23 cellular contexts compared by ENCODE assay signal in the genomic region with DNA sequence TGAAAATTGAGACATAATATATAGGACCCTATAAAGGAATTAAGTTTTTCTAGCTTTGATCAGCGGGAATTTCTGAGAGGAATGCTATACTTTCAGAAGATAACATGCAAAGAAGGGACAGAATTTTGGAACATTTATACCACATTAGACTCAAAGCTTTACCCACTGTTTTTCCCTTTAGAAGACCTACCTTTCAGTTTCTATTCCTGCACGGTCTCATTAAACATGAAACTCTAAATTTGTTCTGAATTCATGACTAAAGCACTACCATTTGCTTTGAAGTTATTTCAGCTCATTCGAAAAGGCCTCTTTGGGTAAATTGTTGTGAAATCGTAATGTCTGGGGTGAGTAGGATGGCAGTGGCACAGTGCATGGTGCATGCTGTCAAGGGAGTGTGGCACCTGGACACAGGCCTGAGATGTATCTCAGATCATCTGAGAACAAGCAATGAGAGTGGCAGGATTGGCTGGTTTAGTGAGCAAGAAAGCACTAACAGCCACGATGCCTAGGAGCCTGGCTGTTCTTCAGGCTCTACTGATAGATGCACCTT. TPM values are rescaled to one million over a fixed set of nuclear protein-coding genes. Genes with fewer than 3 reads are reported as not detected.
DNase-seq lines count a peak whose midpoint lies in the region; ATAC-seq lines count a peak whose summit lies in the region.
"Had no signal": no experiment of that assay in that cellular context is flagged by ENCODE, and none has a peak within 500 bp of the region (broad histone marks: within the 10 kb centered on the region; RNA-seq: fewer than 3 reads in every experiment).

No MANE protein-coding gene starts in this region.

- no peak overlapping the region for H2AK5ac ChIP-seq in mesendoderm (ENCODE audit: low read length)

- H3K79me2 ChIP-seq in mesendoderm (ENCODE audit: control insufficient read depth, insufficient read depth, low read length), result no peaks in the 10 kb centered on the region

- H3K27me3 Mint-ChIP-seq in activated CD4-positive, alpha-beta T cell treated with anti-CD3 and anti-CD28 coated beads for 36 hours, result peaks cover 14% of the 10 kb centered on the region
- H3K27me3 Mint-ChIP-seq in activated T-cell treated with anti-CD3 and anti-CD28 coated beads, Interleukin-2, amount 50 U/mL, for 24 hours, result peaks cover 9% of the 10 kb centered on the region

- H3K4me3 Mint-ChIP-seq in activated CD4-positive, alpha-beta T cell treated with anti-CD3 and anti-CD28 coated beads for 36 hours, result no peak overlapping the region
- no peak overlapping the region for H3K4me3 Mint-ChIP-seq in activated T-cell treated with anti-CD3 and anti-CD28 coated beads, Interleukin-2, amount 50 U/mL, for 24 hours
- H3K4me3 Mint-ChIP-seq: B cell; H9; naive thymus-derived CD8-positive, alpha-beta T cell had no signal

- DNase-seq in activated CD4-positive, alpha-beta T cell treated with anti-CD3 and anti-CD28 coated beads for 36 hours, result peak; percentile 50
- no peak for DNase-seq in activated CD4-positive, alpha-beta T cell treated with anti-CD3 and anti-CD28 coated beads, Interleukin-2, amount 50 U/mL, for 1 hour
- DNase-seq in activated T-cell treated with anti-CD3 and anti-CD28 coated beads, Interleukin-2, amount 50 U/mL, for 24 hours, result peak; percentile 42
- peak; percentile 32 for DNase-seq in stimulated activated CD4-positive, alpha-beta T cell treated with anti-CD3 and anti-CD28 coated beads, Interleukin-15, amount 100 ng/mL, for 24 hours
- no peak for DNase-seq in activated gamma-delta T cell treated with Interleukin-2 at 50 U/mL for 16 hours
- no peak for DNase-seq in mesendoderm
- DNase-seq: activated CD8-positive, alpha-beta memory T cell treated with anti-CD3 and anti-CD28 coated beads, Interleukin-2, amount 50 U/mL, for 4 hours; amniotic stem cell; DMS79 treated with DMSO at 0.1 percent for 48 hours; H9; left colon; naive thymus-derived CD8-positive, alpha-beta T cell; NCI-H1105 treated with DMSO at 0.1 percent for 48 hours; NCI-H2081; NCI-H446 treated with DMSO at 0.1 percent for 48 hours; ovary; sigmoid colon; uterus had no signal

- H3K4me1 ChIP-seq in mesendoderm (ENCODE audit: control insufficient read depth, low read depth, low read length), result no peaks in the 10 kb centered on the region
- H3K4me1 ChIP-seq: sigmoid colon, SJSA1, uterus had no signal

- H3K9ac ChIP-seq in mesendoderm (ENCODE audit: low read length), result no peak overlapping the region

- no peak overlapping the region for H4K8ac ChIP-seq in mesendoderm (ENCODE audit: low read depth, low read length)

- peaks cover 5% of the 10 kb centered on the region for H3K36me3 Mint-ChIP-seq in activated CD4-positive, alpha-beta T cell treated with anti-CD3 and anti-CD28 coated beads for 36 hours (ENCODE audit: low read depth)
- no peaks in the 10 kb centered on the region for H3K36me3 Mint-ChIP-seq in activated T-cell treated with anti-CD3 and anti-CD28 coated beads, Interleukin-2, amount 50 U/mL, for 24 hours (ENCODE audit: low read depth)

- H3K18ac ChIP-seq in mesendoderm (ENCODE audit: low read length), result no peak overlapping the region

- H2BK120ac ChIP-seq in mesendoderm (ENCODE audit: low read depth, low read length), result no peak overlapping the region

- POLR2A ChIA-PET in activated CD4-positive, alpha-beta T cell treated with anti-CD3 and anti-CD28 coated beads for 36 hours (lab: Charles Lee), result interaction anchor here (0.6 kb wide), 1 partner anchor 41 kb away, joined by 3 read pairs; no protein-coding TSS in a partner anchor

- no CpG with 5 or more reads among the region's 5 CpGs for WGBS in mesendoderm (ENCODE audit: extremely low coverage, insufficient coverage, low lambda C conversion rate)

- no peaks in the 10 kb centered on the region for H3K27me3 ChIP-seq in mesendoderm (ENCODE audit: insufficient read depth, low read length, poor library complexity)
- H3K27me3 ChIP-seq: ovary, sigmoid colon, SJSA1, uterus had no signal

- peaks cover 12% of the 10 kb centered on the region for H3K4me1 Mint-ChIP-seq in activated CD4-positive, alpha-beta T cell treated with anti-CD3 and anti-CD28 coated beads for 36 hours
- peaks cover 15% of the 10 kb centered on the region for H3K4me1 Mint-ChIP-seq in activated T-cell treated with anti-CD3 and anti-CD28 coated beads, Interleukin-2, amount 50 U/mL, for 24 hours (ENCODE audit: low read depth)
- H3K4me1 Mint-ChIP-seq: B cell, H9 had no signal

- H3K56ac ChIP-seq in mesendoderm (ENCODE audit: low read length), result no peak overlapping the region

- no peak overlapping the region for H4K5ac ChIP-seq in mesendoderm (ENCODE audit: low read length)

- ATAC-seq in activated CD4-positive, alpha-beta T cell treated with anti-CD3 and anti-CD28 coated beads for 36 hours, result peak; percentile 97
- ATAC-seq in GM19025 (IDR thresholded peaks at IDR 0.05; ENCODE audit: low read depth, unreplicated experiment), result peak; percentile 43
- no peak for ATAC-seq in GM19023 (IDR thresholded peaks at IDR 0.05; ENCODE audit: unreplicated experiment)
- ATAC-seq: left colon; naive thymus-derived CD8-positive, alpha-beta T cell had no signal

- CTCF ChIA-PET in activated CD4-positive, alpha-beta T cell treated with anti-CD3 and anti-CD28 coated beads for 36 hours (lab: Charles Lee), result interaction anchor here (0.5 to 0.8 kb wide), 2 partner anchors 43 to 84 kb away, joined by 3 read pairs; no protein-coding TSS in a partner anchor

- intact Hi-C loops in activated CD4-positive, alpha-beta T cell treated with anti-CD3 and anti-CD28 coated beads for 36 hours (cut with DNase I, micrococcal nuclease), result loop anchor here in 1 of 2 experiments (2.0 kb wide), 1 partner anchor 43 kb away; a partner anchor contains a TSS

- H3K36me3 ChIP-seq in mesendoderm (ENCODE audit: control insufficient read depth, insufficient read depth, low read length), result no peaks in the 10 kb centered on the region
- H3K36me3 ChIP-seq: ovary, sigmoid colon, SJSA1, uterus had no signal

- H3K27ac ChIP-seq in mesendoderm (ENCODE audit: low read depth, low read length), result no peak overlapping the region
- H3K27ac ChIP-seq: ovary, sigmoid colon, SJSA1, uterus, VCaP had no signal

- no peaks in the 10 kb centered on the region for H3K79me1 ChIP-seq in mesendoderm (ENCODE audit: low read length)

- H3K4me3 ChIP-seq in mesendoderm (ENCODE audit: low read length), result no peak overlapping the region
- H3K4me3 ChIP-seq: ovary, sigmoid colon, SJSA1, uterus had no signal

- H3K27ac Mint-ChIP-seq in activated CD4-positive, alpha-beta T cell treated with anti-CD3 and anti-CD28 coated beads for 36 hours, result peak overlapping the region; percentile 37
- H3K27ac Mint-ChIP-seq in activated T-cell treated with anti-CD3 and anti-CD28 coated beads, Interleukin-2, amount 50 U/mL, for 24 hours, result peak overlapping the region; percentile 1
- H3K27ac Mint-ChIP-seq: B cell; H9; naive thymus-derived CD8-positive, alpha-beta T cell had no signal

- H3K4me2 ChIP-seq in mesendoderm (ENCODE audit: low read length), result no peak overlapping the region

- H3K4ac ChIP-seq in mesendoderm (ENCODE audit: low read depth, low read length), result no peak overlapping the region

- no peak overlapping the region for H2BK15ac ChIP-seq in mesendoderm (replicated peaks; ENCODE audit: low read depth)

- peaks cover 9% of the 10 kb centered on the region for H3K9me3 Mint-ChIP-seq in activated CD4-positive, alpha-beta T cell treated with anti-CD3 and anti-CD28 coated beads for 36 hours (ENCODE audit: low read depth)
- peaks cover 6% of the 10 kb centered on the region for H3K9me3 Mint-ChIP-seq in activated T-cell treated with anti-CD3 and anti-CD28 coated beads, Interleukin-2, amount 50 U/mL, for 24 hours

- H3K23ac ChIP-seq in mesendoderm (ENCODE audit: low read length), result no peak overlapping the region

- no peak overlapping the region for H2BK5ac ChIP-seq in mesendoderm (ENCODE audit: low read length)

RNA-seq across cellular contexts. Expression of a gene that starts 42.5 kb away (rescaled TPM):
- total RNA-seq in activated CD4-positive, alpha-beta T cell treated with anti-CD3 and anti-CD28 coated beads for 36 hours, result 10 to 100 TPM; 23.3 TPM
- 21.8 TPM for polyA plus RNA-seq in mesendoderm (2013, experiment 1 of 2)
- polyA plus RNA-seq in mesendoderm (2013, experiment 2 of 2), result 21.7 TPM

RNA-seq across cellular contexts. Expression of a gene that starts 42.7 kb away (rescaled TPM):
- total RNA-seq in activated CD4-positive, alpha-beta T cell treated with anti-CD3 and anti-CD28 coated beads for 36 hours, result 10 to 100 TPM; 28.3 to 28.5 TPM
- polyA plus RNA-seq in mesendoderm (2013, experiment 1 of 2), result 29.4 TPM
- 28.9 TPM for polyA plus RNA-seq in mesendoderm (2013, experiment 2 of 2)

Comparison
In these comparisons a context has a peak if more than half of its experiments do, and no peak if none do; other contexts are left out.
1. DNase-seq: peak in activated CD4-positive, alpha-beta T cell treated with anti-CD3 and anti-CD28 coated beads for 36 hours (single experiment), activated T-cell treated with anti-CD3 and anti-CD28 coated beads, Interleukin-2, amount 50 U/mL, for 24 hours (single experiment) and stimulated activated CD4-positive, alpha-beta T cell treated with anti-CD3 and anti-CD28 coated beads, Interleukin-15, amount 100 ng/mL, for 24 hours (single experiment); none in activated CD4-positive, alpha-beta T cell treated with anti-CD3 and anti-CD28 coated beads, Interleukin-2, amount 50 U/mL, for 1 hour (single experiment), activated gamma-delta T cell treated with Interleukin-2 at 50 U/mL for 16 hours (single experiment) and mesendoderm (single experiment).